8 cellular contexts compared by ENCODE assay signal in genomic region chr5:43661102-43661501, GRCh38. TPM values are rescaled to one million over a fixed set of nuclear protein-coding genes. Genes with fewer than 3 reads are reported as not detected.
DNase-seq lines count a peak whose midpoint lies in the region; ATAC-seq, FAIRE-seq and TF ChIP-seq lines count a peak whose summit lies in the region.
"Had no signal": no experiment of that assay in that cellular context is flagged by ENCODE, and none has a peak within 500 bp of the region (broad histone marks: within the 10 kb centered on the region; RNA-seq: fewer than 3 reads in every experiment).

No MANE protein-coding gene starts in this region.

- no TSS peak for BruUV-seq in HepG2 (replicated peaks; lab: Mats Ljungman, UMichigan)

- H3K27me3 ChIP-seq in DOHH2 (ENCODE audit: control insufficient read depth, low read length) (no peaks in the 10 kb centered on the region), HepG2 (ENCODE audit: control insufficient read depth in 1 of 2, insufficient read depth in 2 of 2, low read length in 2 of 2) (no peaks in the 10 kb centered on the region)

- no peak overlapping the region for H2AFZ ChIP-seq in HepG2 (ENCODE audit: low read length)

- peaks cover 3% of the 10 kb centered on the region for H3K9me3 Mint-ChIP-seq in activated CD8-positive, alpha-beta T cell treated with anti-CD3 and anti-CD28 coated beads for 36 hours

- H3K9me2 ChIP-seq in DOHH2 (replicated peaks; ENCODE audit: control insufficient read depth, low read length): no peaks in the 10 kb centered on the region

- H4K20me1 ChIP-seq in DOHH2 (ENCODE audit: control insufficient read depth, insufficient read depth, low read depth, low read length) (no peaks in the 10 kb centered on the region), HepG2 (ENCODE audit: insufficient read depth, low read length) (no peaks in the 10 kb centered on the region)

- H3K4me3 ChIP-seq in DOHH2 (ENCODE audit: low read length): no peak overlapping the region
- no peak overlapping the region for H3K4me3 ChIP-seq in HepG2 (replicated peaks in 1 of 3; ENCODE audit: insufficient read depth in 1 of 3, low read depth in 2 of 3, low read length in 3 of 3)

- FAIRE-seq in HepG2 (lab: Jason Lieb, UNC): peak; percentile 23

- WGBS in HepG2 (ENCODE audit: low lambda C conversion rate): 87% methylated on average over 2 of the region's 2 CpGs

- no peak for ATAC-seq in activated CD8-positive, alpha-beta T cell treated with anti-CD3 and anti-CD28 coated beads for 36 hours
- ATAC-seq in HepG2 (no peak), GM19351 (IDR thresholded peaks at IDR 0.05; ENCODE audit: unreplicated experiment) (no peak), HG03342 (IDR thresholded peaks at IDR 0.05; ENCODE audit: unreplicated experiment) (no peak)

- no peaks in the 10 kb centered on the region for H3K79me2 ChIP-seq in DOHH2 (ENCODE audit: control insufficient read depth, low read length)
- H3K79me2 ChIP-seq in HepG2 (ENCODE audit: insufficient read depth, low read length): no peaks in the 10 kb centered on the region

- H3K9me3 ChIP-seq in DOHH2 (ENCODE audit: control insufficient read depth, insufficient read depth, low read length) (no peaks in the 10 kb centered on the region), HepG2 (ENCODE audit: low read length) (no peaks in the 10 kb centered on the region)

- TF ChIP-seq CTCF in DOHH2 (IDR thresholded peaks at IDR 0.05; ENCODE audit: low read depth, low read length, poor library complexity, severe bottlenecking) (peak; percentile 42), HepG2 (CRISPR knock-in tag; IDR thresholded peaks at IDR 0.05) (peak; percentile 16; the same call in 1 of the 2 replicates)
- TF ChIP-seq CTCF in activated CD8-positive, alpha-beta T cell treated with anti-CD3 and anti-CD28 coated beads for 36 hours (IDR thresholded peaks at IDR 0.05): peak; percentile 43

- H3F3A ChIP-seq in DOHH2 (ENCODE audit: control insufficient read depth, insufficient read depth): 0 out of 2 replicates have a peak, but pooled peaks cover 6% of the 10 kb centered on the region

- peaks cover 49% of the 10 kb centered on the region for H3K36me3 ChIP-seq in DOHH2 (ENCODE audit: control insufficient read depth, low read length)
- peaks cover 3 to 20% of the 10 kb centered on the region in 2 experiments for H3K36me3 ChIP-seq in HepG2 (replicated peaks in 1 of 2; ENCODE audit: control insufficient read depth in 1 of 2, insufficient read depth in 2 of 2, low read length in 2 of 2)

- H3K27me3 Mint-ChIP-seq in activated CD8-positive, alpha-beta T cell treated with anti-CD3 and anti-CD28 coated beads for 36 hours: no peaks in the 10 kb centered on the region
- H3K27me3 Mint-ChIP-seq: memory B cell had no signal

- H3K4me1 Mint-ChIP-seq in activated CD8-positive, alpha-beta T cell treated with anti-CD3 and anti-CD28 coated beads for 36 hours (ENCODE audit: low read depth): no peaks in the 10 kb centered on the region
- H3K4me1 Mint-ChIP-seq: memory B cell had no signal

- intact Hi-C loops in activated CD8-positive, alpha-beta T cell treated with anti-CD3 and anti-CD28 coated beads for 36 hours (cut with micrococcal nuclease): no loop called here
- intact Hi-C loops in HepG2 (cut with micrococcal nuclease; ENCODE audit: unreplicated experiment): loop anchor here (2.0 kb wide), 1 partner anchor 672 kb away; no protein-coding TSS in a partner anchor

- peaks cover 67% of the 10 kb centered on the region for H3K36me3 Mint-ChIP-seq in activated CD8-positive, alpha-beta T cell treated with anti-CD3 and anti-CD28 coated beads for 36 hours (ENCODE audit: low read depth)

- TF ChIP-seq RAD21 in HepG2 (CRISPR knock-in tag; IDR thresholded peaks at IDR 0.05): no peak

- no peak overlapping the region for H3K4me3 Mint-ChIP-seq in activated CD8-positive, alpha-beta T cell treated with anti-CD3 and anti-CD28 coated beads for 36 hours
- H3K4me3 Mint-ChIP-seq: memory B cell had no signal

- H3K9ac ChIP-seq in HepG2 (ENCODE audit: insufficient read depth, low read depth, low read length): no peak overlapping the region

- CTCF ChIA-PET in activated CD8-positive, alpha-beta T cell treated with anti-CD3 and anti-CD28 coated beads for 36 hours (lab: Charles Lee): interaction anchor here (0.6 to 1.5 kb wide), 3 partner anchors 23 to 913 kb away, joined by 3 to 4 read pairs (median 3); no protein-coding TSS in a partner anchor
- CTCF ChIA-PET in HepG2 (lab: Yijun Ruan, JAX; ENCODE audit: low intra/inter-chr PET ratio, low total read pairs): interaction anchor here (1.5 kb wide), 1 partner anchor 1113 kb away, joined by 8 read pairs; no protein-coding TSS in a partner anchor

- H3K4me1 ChIP-seq in DOHH2 (ENCODE audit: control insufficient read depth, low read length): no peaks in the 10 kb centered on the region
- H3K4me1 ChIP-seq in HepG2 (ENCODE audit: insufficient read depth, low read length): no peaks in the 10 kb centered on the region

- H3K27ac ChIP-seq in DOHH2 (ENCODE audit: low read depth, low read length) (no peak overlapping the region), HepG2 (ENCODE audit: extremely low read length, insufficient read depth, low read length) (no peak overlapping the region)

- POLR2A ChIA-PET in activated CD8-positive, alpha-beta T cell treated with anti-CD3 and anti-CD28 coated beads for 36 hours (lab: Charles Lee): no interaction called here
- POLR2A ChIA-PET in HepG2 (lab: Yijun Ruan, JAX): no interaction called here

- H3K27ac Mint-ChIP-seq in activated CD8-positive, alpha-beta T cell treated with anti-CD3 and anti-CD28 coated beads for 36 hours: no peak overlapping the region
- H3K27ac Mint-ChIP-seq: memory B cell had no signal

- TF ChIP-seq EP300 in HepG2 (IDR thresholded peaks at IDR 0.05; ENCODE audit: low read depth in 2 of 2, low read length in 2 of 2): no peak
- no peak for TF ChIP-seq EP300 in HepG2 (CRISPR knock-in tag; IDR thresholded peaks at IDR 0.05; ENCODE audit: borderline replicate concordance)

- H3K4me2 ChIP-seq in DOHH2 (ENCODE audit: low read length) (no peak overlapping the region), HepG2 (ENCODE audit: low read depth, low read length) (no peak overlapping the region)

- no peak for TF ChIP-seq POLR2A in HepG2 (IDR thresholded peaks at IDR 0.05; ENCODE audit: insufficient read depth in 1 of 2, low read depth in 2 of 2, low read length in 2 of 2)

- DNase-seq in KBM-7 (peak; percentile 11), HepG2 (ENCODE audit: low spot score) (peak; percentile 40), hippocampal formation (lab: John Stamatoyannopoulos, UW) (no peak)
- peak; percentile 44 for DNase-seq in activated CD8-positive, alpha-beta T cell treated with anti-CD3 and anti-CD28 coated beads for 36 hours

- in situ Hi-C loops in KBM-7 (cut with MboI; ENCODE audit: low pct_unique_long_range_greater_than_20kb, low sequenced_read_pairs): no loop called here
- in situ Hi-C loops in HepG2 (cut with HindIII; ENCODE audit: extremely low pct_ligation_motif_present, low pct_unique_long_range_greater_than_20kb): no loop called here

TF ChIP-seq in HepG2, 621 proteins besides CTCF, POLR2A, EP300 and RAD21:
- TF ChIP-seq ZNF652 (CRISPR knock-in tag; IDR thresholded peaks at IDR 0.05; ENCODE audit: borderline replicate concordance, low read depth) (peak; percentile 93), ZNF451 (CRISPR knock-in tag; IDR thresholded peaks at IDR 0.05) (no peak), STAG1 (CRISPR knock-in tag; IDR thresholded peaks at IDR 0.05) (peak; percentile 39), SMC3 (IDR thresholded peaks at IDR 0.05; ENCODE audit: low read length) (0 out of 2 replicates have a peak, but pooled peaks have one; percentile 10)

RNA-seq across cellular contexts. Expression of gene NNT, which starts 58.1 kb away (rescaled TPM):
- 10 to 100 TPM; 72.0 to 78.4 TPM for total RNA-seq in activated CD8-positive, alpha-beta T cell treated with anti-CD3 and anti-CD28 coated beads for 36 hours
- total RNA-seq in HepG2 (2016; rRNA removed; fragmentation: Illumina TruSeq; extraction: Trizol): 58.0 and 73.3 TPM in 2 replicates
- total RNA-seq in HepG2 (2016; cell fraction: cytosol; rRNA removed; fragmentation: Illumina TruSeq; extraction: Trizol; ENCODE audit: low read depth): 7.7 and 13.8 TPM in 2 replicates
- total RNA-seq in HepG2 (2016; cell fraction: insoluble cytoplasmic fraction; rRNA removed; fragmentation: Illumina TruSeq; extraction: Trizol): 53.3 and 67.8 TPM in 2 replicates
- total RNA-seq in HepG2 (2016; cell fraction: membrane; rRNA removed; fragmentation: Illumina TruSeq; extraction: Trizol): 18.8 and 21.2 TPM in 2 replicates
- 57.3 and 66.1 TPM in 2 replicates for total RNA-seq in HepG2 (2016; cell fraction: nucleus; rRNA removed; fragmentation: Illumina TruSeq; extraction: Trizol)
- polyA plus RNA-seq in HepG2 (2011; rRNA removed): 18.3 and 21.1 TPM in 2 replicates
- polyA plus RNA-seq in HepG2 (2011; cell fraction: cytosol; rRNA removed): 17.9 and 20.8 TPM in 2 replicates
- polyA plus RNA-seq in HepG2 (2011; cell fraction: nucleus; rRNA removed): 14.9 and 15.6 TPM in 2 replicates
- 14.7 and 20.1 TPM in 2 replicates for polyA plus RNA-seq in HepG2 (2012)
- 1.9 and 3.2 TPM in 2 replicates for polyA plus RNA-seq in HepG2 (2016; cell fraction: cytosol; fragmentation: Illumina TruSeq; extraction: Trizol; ENCODE audit: low read depth)
- 53.7 and 61.6 TPM in 2 replicates for polyA plus RNA-seq in HepG2 (2016; cell fraction: insoluble cytoplasmic fraction; fragmentation: Illumina TruSeq; extraction: Trizol; ENCODE audit: low read depth)
- 8.4 and 10.0 TPM in 2 replicates for polyA plus RNA-seq in HepG2 (2016; cell fraction: membrane; fragmentation: Illumina TruSeq; extraction: Trizol; ENCODE audit: low read depth)
- 45.9 and 52.1 TPM in 2 replicates for polyA plus RNA-seq in HepG2 (2016; cell fraction: nucleus; fragmentation: Illumina TruSeq; extraction: Trizol; ENCODE audit: insufficient read depth, low read depth)
- polyA minus RNA-seq in HepG2 (2011; rRNA and poly(A)+ RNA removed; ENCODE audit: low replicate concordance): 77.1 and 157 TPM in 2 replicates
- polyA minus RNA-seq in HepG2 (2011; cell fraction: cytosol; rRNA and poly(A)+ RNA removed): 24.7 and 28.9 TPM in 2 replicates
- polyA minus RNA-seq in HepG2 (2011; cell fraction: nucleus; rRNA and poly(A)+ RNA removed): 50.3 and 56.1 TPM in 2 replicates

Comparison
In these comparisons a context has a peak if more than half of its experiments do, and no peak if none do; other contexts are left out.
1. DNase-seq: peak in KBM-7 (single experiment), activated CD8-positive, alpha-beta T cell treated with anti-CD3 and anti-CD28 coated beads for 36 hours (single experiment) and HepG2 (single experiment); none in hippocampal formation (0 of 2).
2. Peak in every context shown above with its lines, with median percentiles within 50 percentile points of each other: CTCF ChIP-seq.